Comparison of ENCODE assay signal across 9 cellular contexts in the genomic region with DNA sequence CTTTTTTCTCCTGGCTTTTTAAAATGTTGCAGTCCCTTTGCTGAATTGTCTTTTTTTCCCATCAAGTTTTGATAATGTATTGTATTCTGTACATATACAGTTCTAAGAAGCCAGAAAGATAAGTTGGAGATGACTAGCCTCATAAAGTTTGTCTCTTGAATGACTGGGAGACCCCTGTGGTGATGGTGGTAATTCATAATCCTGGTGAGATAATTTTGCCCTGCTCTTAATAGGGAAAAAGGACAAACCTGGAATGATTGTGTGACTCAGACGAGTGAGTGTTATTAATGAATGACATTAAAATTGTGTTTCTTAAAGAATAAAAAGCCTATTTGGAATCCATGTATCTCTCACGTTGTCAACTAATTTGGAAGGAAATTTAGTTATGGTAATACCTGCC. TPM values are rescaled to one million over a fixed set of nuclear protein-coding genes. Genes with fewer than 3 reads are reported as not detected.
A peak's percentile ranks its signal among the peaks of the same experiment; 100 is the strongest.
DNase-seq lines count a peak whose midpoint lies in the region; ATAC-seq and TF ChIP-seq lines count a peak whose summit lies in the region.
"Had no signal": no experiment of that assay in that cellular context is flagged by ENCODE, and none has a peak within 500 bp of the region (broad histone marks: within the 10 kb centered on the region; RNA-seq: fewer than 3 reads in every experiment).

No MANE protein-coding gene starts in this region.

- peaks cover 9% of the 10 kb centered on the region for H3K36me3 Mint-ChIP-seq in activated CD4-positive, alpha-beta T cell treated with anti-CD3 and anti-CD28 coated beads for 36 hours (ENCODE audit: low read depth)
- peaks cover 4% of the 10 kb centered on the region for H3K36me3 Mint-ChIP-seq in T-helper 17 cell (ENCODE audit: low read depth)
- H3K36me3 Mint-ChIP-seq in stimulated activated effector memory CD8-positive, alpha-beta T cell treated with anti-CD3 and anti-CD28 coated beads, Interleukin-12 subunit alpha, Interleukin-12 subunit beta, amount 100 ng/mL, for 72 hours, result peaks cover 7% of the 10 kb centered on the region

- peak overlapping the region; percentile 96 for H3K4me3 Mint-ChIP-seq in activated CD4-positive, alpha-beta T cell treated with anti-CD3 and anti-CD28 coated beads for 36 hours
- peak overlapping the region; percentile 100 for H3K4me3 Mint-ChIP-seq in T-helper 17 cell
- peak overlapping the region; percentile 99 for H3K4me3 Mint-ChIP-seq in stimulated activated effector memory CD8-positive, alpha-beta T cell treated with anti-CD3 and anti-CD28 coated beads, Interleukin-12 subunit alpha, Interleukin-12 subunit beta, amount 100 ng/mL, for 72 hours

- no peaks in the 10 kb centered on the region for H3K9me3 ChIP-seq in T-helper 17 cell (ENCODE audit: control insufficient read depth, low read length, poor library complexity, severe bottlenecking)

- H3K27me3 Mint-ChIP-seq in activated CD4-positive, alpha-beta T cell treated with anti-CD3 and anti-CD28 coated beads for 36 hours, result no peaks in the 10 kb centered on the region
- H3K27me3 Mint-ChIP-seq in T-helper 17 cell, result peaks cover 12% of the 10 kb centered on the region

- peak overlapping the region; percentile 66 to 76 for H3K4me3 ChIP-seq in foreskin fibroblast (ENCODE audit: low read depth in 1 of 2, low read length in 2 of 2)

- H3K9me3 Mint-ChIP-seq in activated CD4-positive, alpha-beta T cell treated with anti-CD3 and anti-CD28 coated beads for 36 hours (ENCODE audit: low read depth), result no peaks in the 10 kb centered on the region
- H3K9me3 Mint-ChIP-seq in stimulated activated effector memory CD8-positive, alpha-beta T cell treated with anti-CD3 and anti-CD28 coated beads, Interleukin-12 subunit alpha, Interleukin-12 subunit beta, amount 100 ng/mL, for 72 hours, result no peaks in the 10 kb centered on the region

- no peak for TF ChIP-seq CTCF in foreskin fibroblast (IDR thresholded peaks at IDR 0.05; ENCODE audit: low read depth, low read length)

- intact Hi-C loops in activated CD4-positive, alpha-beta T cell treated with anti-CD3 and anti-CD28 coated beads for 36 hours (cut with DNase I, micrococcal nuclease), result loop anchor here (2.0 to 10.0 kb wide), 4 partner anchors 234 to 734 kb away; a partner anchor contains a TSS

- ATAC-seq in activated CD4-positive, alpha-beta T cell treated with anti-CD3 and anti-CD28 coated beads for 36 hours, result no peak
- no peak for ATAC-seq in T-helper 17 cell
- ATAC-seq in stimulated activated effector memory CD8-positive, alpha-beta T cell treated with anti-CD3 and anti-CD28 coated beads, Interleukin-12 subunit alpha, Interleukin-12 subunit beta, amount 100 ng/mL, for 72 hours, result no peak

- DNase-seq in activated CD4-positive, alpha-beta T cell treated with anti-CD3 and anti-CD28 coated beads for 36 hours, result no peak
- DNase-seq in activated CD4-positive, alpha-beta T cell treated with anti-CD3 and anti-CD28 coated beads for 1 hour, result no peak
- DNase-seq in T-helper 17 cell (no peak), foreskin fibroblast (no peak), islet precursor cell (no peak)
- no peak for DNase-seq in stimulated activated effector memory CD8-positive, alpha-beta T cell treated with anti-CD3 and anti-CD28 coated beads, Interleukin-12 subunit alpha, Interleukin-12 subunit beta, amount 100 ng/mL, for 72 hours (ENCODE audit: low spot score in 2 of 2)
- no peak for DNase-seq in activated CD4-positive, CD25-positive, alpha-beta regulatory T cell treated with anti-CD3 and anti-CD28 coated beads, Interleukin-2, amount 50 U/mL, for 72 hours
- no peak for DNase-seq in activated CD8-positive, alpha-beta memory T cell treated with anti-CD3 and anti-CD28 coated beads for 24 hours
- DNase-seq: stimulated activated CD4-positive, alpha-beta T cell treated with anti-CD3 and anti-CD28 coated beads, Interleukin-1b, Interleukin-23, amount 100 ng/mL, for 48 hours had no signal

- POLR2A ChIA-PET in activated CD4-positive, alpha-beta T cell treated with anti-CD3 and anti-CD28 coated beads for 36 hours (lab: Charles Lee), result interaction anchor here (0.7 to 1.1 kb wide), 2 partner anchors 20 to 426 kb away, joined by 3 read pairs; no protein-coding TSS in a partner anchor

- peak overlapping the region; percentile 99 for H3K27ac Mint-ChIP-seq in activated CD4-positive, alpha-beta T cell treated with anti-CD3 and anti-CD28 coated beads for 36 hours
- peak overlapping the region; percentile 100 for H3K27ac Mint-ChIP-seq in T-helper 17 cell
- H3K27ac Mint-ChIP-seq in stimulated activated effector memory CD8-positive, alpha-beta T cell treated with anti-CD3 and anti-CD28 coated beads, Interleukin-12 subunit alpha, Interleukin-12 subunit beta, amount 100 ng/mL, for 72 hours, result peak overlapping the region; percentile 99

- CTCF ChIA-PET in activated CD4-positive, alpha-beta T cell treated with anti-CD3 and anti-CD28 coated beads for 36 hours (lab: Charles Lee), result interaction anchor here (2.2 to 3.0 kb wide), 2 partner anchors 12 to 262 kb away, joined by 9 to 11 read pairs; no protein-coding TSS in a partner anchor

- peaks cover 31% of the 10 kb centered on the region for H3K4me1 Mint-ChIP-seq in activated CD4-positive, alpha-beta T cell treated with anti-CD3 and anti-CD28 coated beads for 36 hours
- H3K4me1 Mint-ChIP-seq in T-helper 17 cell, result peaks cover 18% of the 10 kb centered on the region
- peaks cover 18% of the 10 kb centered on the region for H3K4me1 Mint-ChIP-seq in stimulated activated effector memory CD8-positive, alpha-beta T cell treated with anti-CD3 and anti-CD28 coated beads, Interleukin-12 subunit alpha, Interleukin-12 subunit beta, amount 100 ng/mL, for 72 hours

RNA-seq across cellular contexts. Expression of a gene that starts 1.2 kb away (rescaled TPM):
- total RNA-seq in activated CD4-positive, alpha-beta T cell treated with anti-CD3 and anti-CD28 coated beads for 36 hours, result 10 to 100 TPM; 50.2 to 51.3 TPM
- total RNA-seq in T-helper 17 cell, result 10 to 100 TPM; 17.7 to 23.9 TPM

RNA-seq across cellular contexts. Expression of a gene that starts 58.7 kb away (rescaled TPM):
- 100 to 1,000 TPM in 1 of 2 experiments, 10 to 100 TPM in 1; 90.3 to 127 TPM for total RNA-seq in activated CD4-positive, alpha-beta T cell treated with anti-CD3 and anti-CD28 coated beads for 36 hours
- total RNA-seq in T-helper 17 cell, result 10 to 100 TPM; 48.7 to 50.7 TPM
